Comparison of ENCODE assay signal across 11 cellular contexts in the genomic region with DNA sequence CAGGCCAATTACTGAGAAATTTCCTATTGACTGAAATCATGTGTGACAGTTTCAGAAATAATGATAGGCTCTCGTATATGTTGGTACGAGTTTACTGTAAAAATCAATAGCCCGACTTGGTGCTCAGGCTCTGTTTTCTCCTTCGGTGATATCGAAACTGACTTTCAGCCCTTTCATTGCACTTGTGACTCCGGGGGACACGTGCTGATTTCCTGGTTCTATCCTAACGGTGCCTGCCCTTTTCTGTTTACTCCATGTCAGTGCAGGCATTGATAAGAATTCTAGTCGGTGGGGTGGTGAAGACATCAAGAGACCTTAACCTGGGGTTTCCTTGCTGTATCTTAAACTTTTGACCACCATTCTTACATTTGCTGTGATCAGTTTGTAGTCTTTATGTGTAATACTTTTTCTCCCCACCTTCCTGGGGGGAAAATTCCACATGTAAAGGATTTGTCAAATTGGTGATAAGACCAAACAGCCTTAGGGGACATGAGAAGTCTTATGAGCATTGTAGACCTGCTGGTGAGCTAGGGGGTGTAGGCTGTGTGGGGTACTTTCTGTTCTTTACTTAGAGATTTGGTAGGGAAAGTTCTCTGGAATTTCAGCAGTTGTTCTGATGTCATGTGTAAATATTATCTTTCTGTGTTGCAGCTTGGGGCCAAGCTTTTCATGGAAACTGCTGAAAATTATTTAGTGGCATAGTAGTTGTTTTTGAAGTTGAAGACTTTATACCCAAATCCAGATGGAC. TPM values are rescaled to one million over a fixed set of nuclear protein-coding genes. Genes with fewer than 3 reads are reported as not detected.
DNase-seq lines count a peak whose midpoint lies in the region; ATAC-seq and TF ChIP-seq lines count a peak whose summit lies in the region.
"Had no signal": no experiment of that assay in that cellular context is flagged by ENCODE, and none has a peak within 500 bp of the region (broad histone marks: within the 10 kb centered on the region; RNA-seq: fewer than 3 reads in every experiment).

No MANE protein-coding gene starts in this region.

- H3K27me3 ChIP-seq in OCI-LY1 (ENCODE audit: insufficient read depth, low read length) (no peaks in the 10 kb centered on the region), prostate gland (replicated peaks; ENCODE audit: insufficient read depth) (no peaks in the 10 kb centered on the region)
- no peaks in the 10 kb centered on the region for H3K27me3 ChIP-seq in naive thymus-derived CD4-positive, alpha-beta T cell (ENCODE audit: control insufficient read depth in 2 of 2, insufficient read depth in 2 of 2, low read length in 2 of 2)
- H3K27me3 ChIP-seq: suprapubic skin had no signal

- H3K36me3 ChIP-seq in OCI-LY1 (ENCODE audit: insufficient read depth, low read length), result peaks cover 65% of the 10 kb centered on the region
- H3K36me3 ChIP-seq in naive thymus-derived CD4-positive, alpha-beta T cell (ENCODE audit: control insufficient read depth in 2 of 3, insufficient read depth in 3 of 3, low read length in 3 of 3), result peaks cover 0 to 5% (median 4%) of the 10 kb centered on the region in 3 experiments
- H3K36me3 ChIP-seq in prostate gland, result no peaks in the 10 kb centered on the region
- H3K36me3 ChIP-seq: suprapubic skin had no signal

- H3K9me3 ChIP-seq in OCI-LY1 (ENCODE audit: low read length) (no peaks in the 10 kb centered on the region), prostate gland (no peaks in the 10 kb centered on the region)
- no peaks in the 10 kb centered on the region for H3K9me3 ChIP-seq in naive thymus-derived CD4-positive, alpha-beta T cell (ENCODE audit: control insufficient read depth in 2 of 3, low read length in 3 of 3)
- H3K9me3 ChIP-seq: SK-N-SH, suprapubic skin had no signal

- H3K4me1 ChIP-seq in OCI-LY1 (ENCODE audit: insufficient read depth, low read length, severe bottlenecking) (peaks cover 91% of the 10 kb centered on the region), prostate gland (replicated peaks) (no peaks in the 10 kb centered on the region)
- H3K4me1 ChIP-seq in naive thymus-derived CD4-positive, alpha-beta T cell (ENCODE audit: control insufficient read depth in 2 of 2, insufficient read depth in 2 of 2, low read length in 2 of 2), result peaks cover 55 to 73% of the 10 kb centered on the region in 2 donors

- H3K4me2 ChIP-seq in OCI-LY1 (ENCODE audit: low read length), result peak overlapping the region; percentile 34; the same call in 1 of the 2 replicates
- H3K4me2 ChIP-seq: SK-N-SH had no signal

- WGBS in prostate gland, result 82% methylated on average over 9 of the region's 9 CpGs

- peaks cover 0 to 2% (median 1%) of the 10 kb centered on the region in 3 donors for H3K27me3 Mint-ChIP-seq in CD14-positive monocyte (ENCODE audit: low read depth in 3 of 3)
- no peaks in the 10 kb centered on the region for H3K27me3 Mint-ChIP-seq in dendritic cell treated with granulocyte-macrophage colony-stimulating factor and Interleukin-4, amounts not matched to agents 40 ng/mL and 50 ng/mL, for 4 days
- no peaks in the 10 kb centered on the region for H3K27me3 Mint-ChIP-seq in naive thymus-derived CD4-positive, alpha-beta T cell

- intact Hi-C loops in CD14-positive monocyte (cut with micrococcal nuclease) (no loop called here), prostate gland (cut with DNase I) (no loop called here)
- intact Hi-C loops in dendritic cell treated with granulocyte-macrophage colony-stimulating factor and Interleukin-4, amounts not matched to agents 40 ng/mL and 50 ng/mL, for 4 days (cut with micrococcal nuclease), result no loop called here
- intact Hi-C loops in naive thymus-derived CD4-positive, alpha-beta T cell (cut with micrococcal nuclease), result loop anchor here (1.0 kb wide), 2 partner anchors 12 to 55 kb away; no protein-coding TSS in a partner anchor

- H3F3A ChIP-seq in OCI-LY1 (ENCODE audit: insufficient read depth, low read length), result 0 out of 2 replicates have a peak, but pooled peaks cover 10% of the 10 kb centered on the region

- peak overlapping the region in 5 of 7 donors; percentile 4 to 81 (median 37) for H3K27ac Mint-ChIP-seq in CD14-positive monocyte
- H3K27ac Mint-ChIP-seq in dendritic cell treated with granulocyte-macrophage colony-stimulating factor and Interleukin-4, amounts not matched to agents 40 ng/mL and 50 ng/mL, for 4 days, result peak overlapping the region; percentile 59
- H3K27ac Mint-ChIP-seq in naive thymus-derived CD4-positive, alpha-beta T cell, result peak overlapping the region; percentile 71 to 94 (median 89)

- peaks cover 100% of the 10 kb centered on the region for H3K79me2 ChIP-seq in OCI-LY1 (ENCODE audit: insufficient read depth, low read length)

- H3K4me1 Mint-ChIP-seq in CD14-positive monocyte, result peaks cover 72% of the 10 kb centered on the region
- peaks cover 69% of the 10 kb centered on the region for H3K4me1 Mint-ChIP-seq in dendritic cell treated with granulocyte-macrophage colony-stimulating factor and Interleukin-4, amounts not matched to agents 40 ng/mL and 50 ng/mL, for 4 days (ENCODE audit: low read depth)
- H3K4me1 Mint-ChIP-seq in naive thymus-derived CD4-positive, alpha-beta T cell, result peaks cover 69 to 93% (median 84%) of the 10 kb centered on the region in 7 donors

- H4K20me1 ChIP-seq in OCI-LY1 (ENCODE audit: insufficient read depth, low read length), result 0 out of 2 replicates have a peak, but pooled peaks cover under 1% of the 10 kb centered on the region

- POLR2A ChIA-PET in naive thymus-derived CD4-positive, alpha-beta T cell (lab: Charles Lee), result interaction anchor here (0.6 to 3.3 kb wide), 7 partner anchors 11 to 51 kb away, joined by 3 to 19 read pairs (median 5); no protein-coding TSS in a partner anchor

- no peak for TF ChIP-seq POLR2A in prostate gland (IDR thresholded peaks at IDR 0.05)

- H3K36me3 Mint-ChIP-seq in CD14-positive monocyte, result peaks cover 29 to 34% of the 10 kb centered on the region in 2 donors
- no peaks in the 10 kb centered on the region for H3K36me3 Mint-ChIP-seq in dendritic cell treated with granulocyte-macrophage colony-stimulating factor and Interleukin-4, amounts not matched to agents 40 ng/mL and 50 ng/mL, for 4 days (ENCODE audit: low read depth)
- peaks cover 3 to 16% (median 4%) of the 10 kb centered on the region in 5 donors for H3K36me3 Mint-ChIP-seq in naive thymus-derived CD4-positive, alpha-beta T cell

- no peak overlapping the region for H2AFZ ChIP-seq in OCI-LY1 (ENCODE audit: low read length)

- DNase-seq in CD14-positive monocyte (ENCODE audit: low spot score), result no peak
- no peak for DNase-seq in naive thymus-derived CD4-positive, alpha-beta T cell
- DNase-seq in NCI-H128 (lab: John Stamatoyannopoulos, UW; ENCODE audit: unreplicated experiment), result no peak
- DNase-seq in NCI-H1694 treated with DMSO at 0.1 percent for 48 hours (lab: John Stamatoyannopoulos, UW), result no peak
- DNase-seq in prostate gland (ENCODE audit: low spot score), result no peak
- DNase-seq: activated gamma-delta T cell treated with Interleukin-2 at 50 U/mL for 16 hours, SK-N-SH had no signal

- H3K27ac ChIP-seq in OCI-LY1 (ENCODE audit: low read depth, low read length, poor library complexity, severe bottlenecking) (peak overlapping the region; percentile 12), prostate gland (no peak overlapping the region)
- peak overlapping the region; percentile 62 for H3K27ac ChIP-seq in naive thymus-derived CD4-positive, alpha-beta T cell (ENCODE audit: low read depth, low read length)
- H3K27ac ChIP-seq: suprapubic skin had no signal

- TF ChIP-seq CTCF in CD14-positive monocyte (IDR thresholded peaks at IDR 0.05), result no peak
- no peak for TF ChIP-seq CTCF in OCI-LY1 (IDR thresholded peaks at IDR 0.05; ENCODE audit: low read length)
- no peak for TF ChIP-seq CTCF in prostate gland (IDR thresholded peaks at IDR 0.05)

- peak overlapping the region; percentile 11 for H3K4me3 ChIP-seq in OCI-LY1 (ENCODE audit: low read depth, low read length, poor library complexity, severe bottlenecking)
- H3K4me3 ChIP-seq in naive thymus-derived CD4-positive, alpha-beta T cell (ENCODE audit: low read length), result peak overlapping the region; percentile 1
- H3K4me3 ChIP-seq in prostate gland, result no peak overlapping the region
- H3K4me3 ChIP-seq: suprapubic skin had no signal

- no peak overlapping the region for H3K4me3 Mint-ChIP-seq in CD14-positive monocyte
- H3K4me3 Mint-ChIP-seq in dendritic cell treated with granulocyte-macrophage colony-stimulating factor and Interleukin-4, amounts not matched to agents 40 ng/mL and 50 ng/mL, for 4 days, result no peak overlapping the region
- H3K4me3 Mint-ChIP-seq in naive thymus-derived CD4-positive, alpha-beta T cell, result peak overlapping the region; percentile 9 to 89 (median 74)

- ATAC-seq in naive thymus-derived CD4-positive, alpha-beta T cell, result no peak
- ATAC-seq in GM18909 (IDR thresholded peaks at IDR 0.05; ENCODE audit: poor library complexity, unreplicated experiment), result no peak

- H3K9me3 Mint-ChIP-seq in CD14-positive monocyte, result no peaks in the 10 kb centered on the region
- no peaks in the 10 kb centered on the region for H3K9me3 Mint-ChIP-seq in dendritic cell treated with granulocyte-macrophage colony-stimulating factor and Interleukin-4, amounts not matched to agents 40 ng/mL and 50 ng/mL, for 4 days
- no peaks in the 10 kb centered on the region for H3K9me3 Mint-ChIP-seq in naive thymus-derived CD4-positive, alpha-beta T cell

- H3K9me2 ChIP-seq in OCI-LY1 (ENCODE audit: low read depth, low read length), result no peaks in the 10 kb centered on the region
- H3K9me2 ChIP-seq: SK-N-SH had no signal

- no peak overlapping the region; the same call in 1 of the 2 replicates for H3K9ac ChIP-seq in OCI-LY1 (ENCODE audit: low read length)
- H3K9ac ChIP-seq: SK-N-SH had no signal

- CTCF ChIA-PET in naive thymus-derived CD4-positive, alpha-beta T cell (lab: Charles Lee), result interaction anchor here (1.0 to 2.1 kb wide), 2 partner anchors 21 to 53 kb away, joined by 3 to 7 read pairs; partner anchors contain the start of gene TMEM131L

RNA-seq across cellular contexts. Expression of gene TMEM131L, which starts 52.7 kb away (rescaled TPM):
- polyA plus RNA-seq in CD14-positive monocyte, result 10 to 100 TPM; 11.2 to 26.0 TPM
- 100 to 1,000 TPM in 2 of 5 experiments, 10 to 100 TPM in 3; 45.8 to 111 (median 97.7) TPM for total RNA-seq in naive thymus-derived CD4-positive, alpha-beta T cell
- 10 to 100 TPM; 45.7 to 59.9 TPM for polyA plus RNA-seq in naive thymus-derived CD4-positive, alpha-beta T cell
- total RNA-seq in prostate gland, result 10 to 100 TPM in 1 of 2 donors, 1 to 10 TPM in 1; 9.3 to 12.5 TPM

Comparison
In these comparisons a context has a peak if more than half of its experiments do, and no peak if none do; other contexts are left out.
1. H3K27ac Mint-ChIP-seq: peak in every context shown above with its lines; median percentile 89 in naive thymus-derived CD4-positive, alpha-beta T cell; 59 in dendritic cell treated with granulocyte-macrophage colony-stimulating factor and Interleukin-4, amounts not matched to agents 40 ng/mL and 50 ng/mL, for 4 days; 37 in CD14-positive monocyte.
2. H3K4me3 Mint-ChIP-seq: peak in naive thymus-derived CD4-positive, alpha-beta T cell (10 of 10); none in CD14-positive monocyte (0 of 2) and dendritic cell treated with granulocyte-macrophage colony-stimulating factor and Interleukin-4, amounts not matched to agents 40 ng/mL and 50 ng/mL, for 4 days (single experiment).
3. H3K27ac ChIP-seq: peak in OCI-LY1 (single experiment) and naive thymus-derived CD4-positive, alpha-beta T cell (single experiment); none in prostate gland (0 of 2).
4. H3K4me3 ChIP-seq: peak in OCI-LY1 (single experiment) and naive thymus-derived CD4-positive, alpha-beta T cell (single experiment); none in prostate gland (0 of 2).
5. intact Hi-C loops: an anchor here in naive thymus-derived CD4-positive, alpha-beta T cell (1.0 kb wide); none called in CD14-positive monocyte, dendritic cell treated with granulocyte-macrophage colony-stimulating factor and Interleukin-4, amounts not matched to agents 40 ng/mL and 50 ng/mL, for 4 days and prostate gland.